In genomic region chr7:121369462-121369861, GRCh38 we compare ENCODE assay signal across 8 cellular contexts. TPM values are rescaled to one million over a fixed set of nuclear protein-coding genes. Genes with fewer than 3 reads are reported as not detected.
A peak's percentile ranks its signal among the peaks of the same experiment; 100 is the strongest.
DNase-seq lines count a peak whose midpoint lies in the region; ATAC-seq and TF ChIP-seq lines count a peak whose summit lies in the region.

No MANE protein-coding gene starts in this region.

- H3K4me3 ChIP-seq in HCT116 (replicated peaks in 1 of 2; ENCODE audit: low read depth in 1 of 2, low read length in 2 of 2) = no peak overlapping the region
- H3K4me3 ChIP-seq in left lung = no peak overlapping the region
- H3K4me3 ChIP-seq in ascending aorta = no peak overlapping the region
- no peak overlapping the region for H3K4me3 ChIP-seq in BE2C (ENCODE audit: low read depth, low read length)

- DNase-seq in HCT116 (ENCODE audit: low read depth, low spot score) = no peak
- peak; percentile 23 for DNase-seq in RPMI7951 (ENCODE audit: low read depth)
- no peak for DNase-seq in left lung
- no peak for DNase-seq in ascending aorta (ENCODE audit: low spot score in 2 of 2)
- DNase-seq in BE2C = no peak
- DNase-seq in stimulated activated CD4-positive, alpha-beta T cell treated with anti-CD3 and anti-CD28 coated beads, Interleukin-2, amount 100 ng/mL, for 24 hours = no peak

- CTCF ChIA-PET in HCT116 (lab: Charles Lee) = interaction anchor here (1.2 kb wide), 1 partner anchor 11 kb away, joined by 3 read pairs; no protein-coding TSS in a partner anchor

- peaks cover 100% of the 10 kb centered on the region for H3K79me2 ChIP-seq in HCT116 (ENCODE audit: insufficient read depth, low read length)

- no peak for TF ChIP-seq CTCF in HCT116 (IDR thresholded peaks at IDR 0.05 in 2 of 3, conservative IDR thresholded peaks at IDR 0.05 in 1 of 3; ENCODE audit: borderline replicate concordance in 1 of 3, insufficient read depth in 1 of 3, low read depth in 2 of 3, low read length in 2 of 3)
- TF ChIP-seq CTCF in left lung (IDR thresholded peaks at IDR 0.05) = no peak
- no peak for TF ChIP-seq CTCF in ascending aorta (IDR thresholded peaks at IDR 0.05)
- no peak for TF ChIP-seq CTCF in BE2C (IDR thresholded peaks at IDR 0.05; ENCODE audit: low read depth, low read length)

- POLR2A ChIA-PET in HCT116 (lab: Charles Lee) = no interaction called here

- ATAC-seq in GM18499 (IDR thresholded peaks at IDR 0.05; ENCODE audit: insufficient read depth, unreplicated experiment) = peak; percentile 39
- peak; percentile 57 for ATAC-seq in HCT116
- ATAC-seq in left lung = peak; percentile 24
- no peak for ATAC-seq in HG02840 (IDR thresholded peaks at IDR 0.05; ENCODE audit: low FRiP score, unreplicated experiment)

- H3K9ac ChIP-seq in HCT116 (ENCODE audit: low read length) = no peak overlapping the region

- H4K20me1 ChIP-seq in HCT116 (ENCODE audit: insufficient read depth) = peaks cover 7% of the 10 kb centered on the region; the same call in 1 of the 2 replicates

- no peaks in the 10 kb centered on the region for H3K27me3 ChIP-seq in HCT116 (ENCODE audit: insufficient read depth, low read length)
- no peaks in the 10 kb centered on the region for H3K27me3 ChIP-seq in left lung
- no peaks in the 10 kb centered on the region for H3K27me3 ChIP-seq in ascending aorta
- no peaks in the 10 kb centered on the region for H3K27me3 ChIP-seq in BE2C

- no TSS peak for BruUV-seq in HCT116 (replicated peaks; lab: Mats Ljungman, UMichigan)

- peak overlapping the region; percentile 9; the same call in 1 of the 2 replicates for H3K4me2 ChIP-seq in HCT116 (ENCODE audit: low read length)

- no peak for TF ChIP-seq RAD21 in HCT116 (IDR thresholded peaks at IDR 0.05; ENCODE audit: low read depth)

- no peak for TF ChIP-seq POLR2A in HCT116 (IDR thresholded peaks at IDR 0.05; ENCODE audit: borderline replicate concordance, extremely low read depth, insufficient read depth, insufficient read length)

- RAD21 ChIA-PET in HCT116 (lab: Charles Lee; ENCODE audit: low non-redundant PET in 1 of 2, low total read pairs in 2 of 2, uncharacterized antibody in 2 of 2, unreplicated experiment in 2 of 2) = interaction anchor here in 1 of 2 experiments (0.7 kb wide), 1 partner anchor 32 kb away, joined by 4 read pairs; no protein-coding TSS in a partner anchor

- intact Hi-C loops in HCT116 (cut with micrococcal nuclease) (no loop called here), left lung (cut with DNase I) (loop anchor here in 1 of 2 donors (5.0 kb wide), 1 partner anchor 178 kb away; no protein-coding TSS in a partner anchor), ascending aorta (cut with DNase I) (no loop called here)

- H3K4me1 ChIP-seq in HCT116 (ENCODE audit: control insufficient read depth in 1 of 2, insufficient read depth in 2 of 2, low read length in 2 of 2) = peaks cover 34 to 65% of the 10 kb centered on the region in 2 experiments
- peaks cover 0 to 17% of the 10 kb centered on the region in 2 donors for H3K4me1 ChIP-seq in left lung
- no peaks in the 10 kb centered on the region for H3K4me1 ChIP-seq in ascending aorta
- H3K4me1 ChIP-seq in BE2C = no peaks in the 10 kb centered on the region

- no peaks in the 10 kb centered on the region for H3K9me2 ChIP-seq in HCT116 (ENCODE audit: insufficient read depth)

- peaks cover 38 to 63% of the 10 kb centered on the region in 2 experiments for H3K36me3 ChIP-seq in HCT116 (ENCODE audit: control insufficient read depth in 1 of 2, insufficient read depth in 2 of 2, low read length in 2 of 2)
- no peaks in the 10 kb centered on the region for H3K36me3 ChIP-seq in left lung
- peaks cover 3 to 8% of the 10 kb centered on the region in 2 donors for H3K36me3 ChIP-seq in ascending aorta
- H3K36me3 ChIP-seq in BE2C = peaks cover 34% of the 10 kb centered on the region

- no peak overlapping the region for H2AFZ ChIP-seq in HCT116 (ENCODE audit: low read depth, low read length, poor library complexity, severe bottlenecking)

- H3K27ac ChIP-seq in HCT116 (ENCODE audit: low read depth, low read length) = peak overlapping the region; percentile 30
- H3K27ac ChIP-seq in left lung = no peak overlapping the region
- no peak overlapping the region for H3K27ac ChIP-seq in ascending aorta

- H3K9me3 ChIP-seq in HCT116 (ENCODE audit: control insufficient read depth in 1 of 2, insufficient read depth in 1 of 2, low read depth in 1 of 2, low read length in 2 of 2) = no peaks in the 10 kb centered on the region
- no peaks in the 10 kb centered on the region for H3K9me3 ChIP-seq in left lung
- no peaks in the 10 kb centered on the region for H3K9me3 ChIP-seq in ascending aorta
- no peaks in the 10 kb centered on the region for H3K9me3 ChIP-seq in BE2C

TF ChIP-seq in HCT116, 20 proteins besides CTCF, POLR2A, EP300 and RAD21:
- TF ChIP-seq POLR2AphosphoS5 (IDR thresholded peaks at IDR 0.05; ENCODE audit: low read depth, low read length) (no peak; the same call in 1 of the 2 replicates), FOSL1 (IDR thresholded peaks at IDR 0.05; ENCODE audit: low read depth) (no peak), SRF (IDR thresholded peaks at IDR 0.05; ENCODE audit: low read depth) (no peak), EZH2 (IDR thresholded peaks at IDR 0.05) (no peak), ZFX (IDR thresholded peaks at IDR 0.05) (no peak), CEBPB (IDR thresholded peaks at IDR 0.05; ENCODE audit: low read depth) (no peak), TCF7L2 (IDR thresholded peaks at IDR 0.05; ENCODE audit: borderline replicate concordance, extremely low read depth, insufficient read depth, insufficient read length) (peak; percentile 13), EGR1 (IDR thresholded peaks at IDR 0.05; ENCODE audit: low read depth) (no peak), SIN3A (IDR thresholded peaks at IDR 0.05; ENCODE audit: low read depth) (no peak), ZBTB33 (IDR thresholded peaks at IDR 0.05; ENCODE audit: extremely low read depth, insufficient replicate concordance, low read length) (no peak), SP1 (IDR thresholded peaks at IDR 0.05; ENCODE audit: low read depth) (peak; percentile 29; the same call in 1 of the 2 replicates), EZH2phosphoT487 (IDR thresholded peaks at IDR 0.05; ENCODE audit: borderline replicate concordance) (no peak)

RNA-seq across cellular contexts. Expression of gene FAM3C, which starts 26.6 kb away (rescaled TPM):
- total RNA-seq in HCT116 (2021; ENCODE audit: unreplicated experiment) (322 TPM), left lung (10 to 100 TPM; 44.1 to 48.6 TPM), ascending aorta (27.6 TPM)
- 103 and 148 TPM in 2 replicates for polyA plus RNA-seq in HCT116 (2012)
- 51.1 and 61.3 TPM in 2 replicates for total RNA-seq in RPMI7951 (2014; rRNA removed; shearing (Covaris generic))
- 30.0 TPM for polyA plus RNA-seq in BE2C (2012; ENCODE audit: insufficient read depth, insufficient read length, low read depth)

RNA-seq across cellular contexts. Expression of gene WNT16, which starts 40.7 kb away (rescaled TPM):
- total RNA-seq in HCT116 (2021; ENCODE audit: unreplicated experiment) (152 TPM), left lung (not detected), ascending aorta (not detected)
- 89.8 and 100 TPM in 2 replicates for polyA plus RNA-seq in HCT116 (2012)
- total RNA-seq in RPMI7951 (2014; rRNA removed; shearing (Covaris generic)) = 0.39 TPM in 1 of 2 replicates, not detected in the other
- polyA plus RNA-seq in BE2C (2012; ENCODE audit: insufficient read depth, insufficient read length, low read depth) = not detected

Comparison
In these comparisons a context has a peak if more than half of its experiments do, and no peak if none do; other contexts are left out.
1. RNA of gene WNT16, which starts 40.7 kb away (total RNA-seq): 152 TPM in HCT116 (single experiment); 0.39 TPM in RPMI7951, not detected in left lung and not detected in ascending aorta (single experiment); every median in the first group is over 100 times any median in the second.